38 cellular contexts compared by ENCODE assay signal in genomic region chr3:33523093-33523667, GRCh38.
"Had no signal": no experiment of that assay in that cellular context is flagged by ENCODE, and none has a peak within 500 bp of the region (broad histone marks: within the 10 kb centered on the region; RNA-seq: fewer than 3 reads in every experiment).

No MANE protein-coding gene starts in this region.

- H2AFZ ChIP-seq: hepatocyte had no signal

- H3K27me3 Mint-ChIP-seq: activated CD4-positive, alpha-beta memory T cell treated with anti-CD3 and anti-CD28 coated beads for 36 hours; activated CD4-positive, alpha-beta T cell treated with anti-CD3 and anti-CD28 coated beads for 36 hours; activated CD4-positive, alpha-beta T cell treated with anti-CD3 and anti-CD28 coated beads, Interleukin-2, amount 10 ng/mL, durations not matched to agents 24 days and 14 days; activated CD8-positive, alpha-beta memory T cell treated with anti-CD3 and anti-CD28 coated beads, Interleukin-2, amount 10 ng/mL, durations not matched to agents 7 days and 5 days; activated naive CD4-positive, alpha-beta T cell treated with anti-CD3 and anti-CD28 coated beads, Interleukin-2, amount 50 U/mL, for 24 hours; activated naive CD8-positive, alpha-beta T cell treated with anti-CD3 and anti-CD28 coated beads for 36 hours; activated naive CD8-positive, alpha-beta T cell treated with anti-CD3 and anti-CD28 coated beads, Interleukin-2, amount 50 U/mL, for 24 hours; brain; dendritic cell treated with granulocyte-macrophage colony-stimulating factor and Interleukin-4, amounts not matched to agents 40 ng/mL and 50 ng/mL, for 4 days; T-helper 17 cell had no signal

- H3K4me1 ChIP-seq: adrenal gland, breast epithelium, esophagus muscularis mucosa, foreskin keratinocyte, gastrocnemius medialis, heart right ventricle had no signal

- H3K4me2 ChIP-seq: hepatocyte had no signal

- H3K79me2 ChIP-seq: hepatocyte had no signal

- H3K4me1 Mint-ChIP-seq: activated CD4-positive, alpha-beta T cell treated with anti-CD3 and anti-CD28 coated beads for 36 hours; activated CD4-positive, alpha-beta T cell treated with anti-CD3 and anti-CD28 coated beads, Interleukin-2, amount 10 ng/mL, durations not matched to agents 24 days and 14 days; activated CD8-positive, alpha-beta memory T cell treated with anti-CD3 and anti-CD28 coated beads, Interleukin-2, amount 10 ng/mL, durations not matched to agents 7 days and 5 days; activated naive CD4-positive, alpha-beta T cell treated with anti-CD3 and anti-CD28 coated beads, Interleukin-2, amount 50 U/mL, for 24 hours; activated naive CD8-positive, alpha-beta T cell treated with anti-CD3 and anti-CD28 coated beads for 36 hours; activated naive CD8-positive, alpha-beta T cell treated with anti-CD3 and anti-CD28 coated beads, Interleukin-2, amount 50 U/mL, for 24 hours had no signal

- H3K27ac ChIP-seq: adrenal gland, breast epithelium, cardiac muscle cell, coronary artery, dorsolateral prefrontal cortex, esophagus muscularis mucosa, foreskin keratinocyte, gastrocnemius medialis, heart right ventricle, hepatocyte, WERI-Rb-1 had no signal

- H3K36me3 ChIP-seq: adrenal gland, breast epithelium had no signal

- H3K27me3 ChIP-seq: adrenal gland, breast epithelium, cardiac muscle cell, dorsolateral prefrontal cortex, esophagus muscularis mucosa, foreskin keratinocyte, gastrocnemius medialis, heart right ventricle, hepatocyte had no signal

- H3K4me3 Mint-ChIP-seq: activated CD4-positive, alpha-beta memory T cell treated with anti-CD3 and anti-CD28 coated beads for 36 hours; activated CD4-positive, alpha-beta T cell treated with anti-CD3 and anti-CD28 coated beads for 36 hours; activated CD4-positive, alpha-beta T cell treated with anti-CD3 and anti-CD28 coated beads, Interleukin-2, amount 10 ng/mL, durations not matched to agents 24 days and 14 days; activated CD8-positive, alpha-beta memory T cell treated with anti-CD3 and anti-CD28 coated beads, Interleukin-2, amount 10 ng/mL, durations not matched to agents 7 days and 5 days; activated CD8-positive, alpha-beta T cell treated with anti-CD3 and anti-CD28 coated beads, Interleukin-2, amount 10 ng/mL, durations not matched to agents 7 days and 5 days; activated naive CD4-positive, alpha-beta T cell treated with anti-CD3 and anti-CD28 coated beads for 36 hours; activated naive CD4-positive, alpha-beta T cell treated with anti-CD3 and anti-CD28 coated beads, Interleukin-2, amount 50 U/mL, for 24 hours; activated naive CD8-positive, alpha-beta T cell treated with anti-CD3 and anti-CD28 coated beads for 36 hours; activated naive CD8-positive, alpha-beta T cell treated with anti-CD3 and anti-CD28 coated beads, Interleukin-2, amount 50 U/mL, for 24 hours; activated T-helper 1 cell treated with anti-CD3 and anti-CD28 coated beads, Interleukin-12 subunit alpha, Interleukin-12 subunit beta, Interleukin-2, Interleukin-4 antibody, amounts not matched to agents 30 ng/mL and 10 ng/mL and 1 ng/mL, durations not matched to agents 14 hours and 24 hours and 36 hours; brain; dendritic cell treated with granulocyte-macrophage colony-stimulating factor and Interleukin-4, amounts not matched to agents 40 ng/mL and 50 ng/mL, for 4 days; T-helper 17 cell; T-helper 2 cell treated with Interferon-gamma antibody and Interleukin-4, amounts not matched to agents 5 μg/mL and 100 μg/mL, for 36 hours had no signal

- DNase-seq: activated CD4-positive, alpha-beta memory T cell treated with anti-CD3 and anti-CD28 coated beads for 36 hours; activated CD4-positive, alpha-beta T cell treated with anti-CD3 and anti-CD28 coated beads for 36 hours; activated CD4-positive, alpha-beta T cell treated with anti-CD3 and anti-CD28 coated beads, Interleukin-2, amount 10 ng/mL, durations not matched to agents 24 days and 14 days; activated CD4-positive, CD25-positive, alpha-beta regulatory T cell; activated CD4-positive, CD25-positive, alpha-beta regulatory T cell treated with anti-CD3 and anti-CD28 coated beads, Interleukin-2, amount 50 U/mL, for 72 hours; activated CD8-positive, alpha-beta memory T cell treated with anti-CD3 and anti-CD28 coated beads, Interleukin-2, amount 10 ng/mL, durations not matched to agents 7 days and 5 days; activated CD8-positive, alpha-beta memory T cell treated with anti-CD3 and anti-CD28 coated beads, Interleukin-2, amount 50 U/mL, for 4 hours; activated CD8-positive, alpha-beta T cell treated with anti-CD3 and anti-CD28 coated beads, Interleukin-2, amount 10 ng/mL, durations not matched to agents 7 days and 5 days; activated effector memory CD4-positive, alpha-beta T cell treated with anti-CD3 and anti-CD28 coated beads, Interleukin-2, amount 50 U/mL, for 16 hours; activated naive CD4-positive, alpha-beta T cell treated with anti-CD3 and anti-CD28 coated beads for 36 hours; activated naive CD8-positive, alpha-beta T cell treated with anti-CD3 and anti-CD28 coated beads for 36 hours; activated naive CD8-positive, alpha-beta T cell treated with anti-CD3 and anti-CD28 coated beads, Interleukin-2, amount 50 U/mL, for 24 hours; activated T-cell treated with anti-CD3 and anti-CD28 coated beads, Interleukin-2, amount 50 U/mL, for 1 hour; activated T-cell treated with anti-CD3 and anti-CD28 coated beads, Interleukin-2, amount 50 U/mL, for 48 hours; adrenal gland; amygdala; aorta; central memory CD4-positive, alpha-beta T cell; dorsolateral prefrontal cortex; effector memory CD4-positive, alpha-beta T cell; erythroblast; foreskin keratinocyte; gastrocnemius medialis; heart right ventricle; T-helper 17 cell; T1000; WERI-Rb-1 had no signal

- ATAC-seq: activated CD4-positive, alpha-beta T cell treated with anti-CD3 and anti-CD28 coated beads for 36 hours; activated CD8-positive, alpha-beta memory T cell treated with anti-CD3 and anti-CD28 coated beads, Interleukin-2, amount 10 ng/mL, durations not matched to agents 7 days and 5 days; activated CD8-positive, alpha-beta T cell treated with anti-CD3 and anti-CD28 coated beads, Interleukin-2, amount 10 ng/mL, durations not matched to agents 7 days and 5 days; activated naive CD8-positive, alpha-beta T cell treated with anti-CD3 and anti-CD28 coated beads, Interleukin-2, amount 50 U/mL, for 24 hours; foreskin keratinocyte; gastrocnemius medialis; heart right ventricle; T-helper 17 cell had no signal

- H3K9me3 ChIP-seq: adrenal gland, gastrocnemius medialis had no signal

- H3K27ac Mint-ChIP-seq: activated CD4-positive, alpha-beta memory T cell treated with anti-CD3 and anti-CD28 coated beads for 36 hours; activated CD4-positive, alpha-beta T cell treated with anti-CD3 and anti-CD28 coated beads for 36 hours; activated CD4-positive, alpha-beta T cell treated with anti-CD3 and anti-CD28 coated beads, Interleukin-2, amount 10 ng/mL, durations not matched to agents 24 days and 14 days; activated CD8-positive, alpha-beta memory T cell treated with anti-CD3 and anti-CD28 coated beads, Interleukin-2, amount 10 ng/mL, durations not matched to agents 7 days and 5 days; activated CD8-positive, alpha-beta T cell treated with anti-CD3 and anti-CD28 coated beads, Interleukin-2, amount 10 ng/mL, durations not matched to agents 7 days and 5 days; activated naive CD4-positive, alpha-beta T cell treated with anti-CD3 and anti-CD28 coated beads for 36 hours; activated naive CD4-positive, alpha-beta T cell treated with anti-CD3 and anti-CD28 coated beads, Interleukin-2, amount 50 U/mL, for 24 hours; activated naive CD8-positive, alpha-beta T cell treated with anti-CD3 and anti-CD28 coated beads for 36 hours; activated naive CD8-positive, alpha-beta T cell treated with anti-CD3 and anti-CD28 coated beads, Interleukin-2, amount 50 U/mL, for 24 hours; activated T-helper 1 cell treated with anti-CD3 and anti-CD28 coated beads, Interleukin-12 subunit alpha, Interleukin-12 subunit beta, Interleukin-2, Interleukin-4 antibody, amounts not matched to agents 30 ng/mL and 10 ng/mL and 1 ng/mL, durations not matched to agents 14 hours and 24 hours and 36 hours; activated T-helper 2 cell treated with anti-CD3 and anti-CD28 coated beads, Interferon-gamma antibody, Interleukin-2, Interleukin-4, amounts not matched to agents 10 μg/mL and 5 μg/mL and 100 μg/mL, durations not matched to agents 14 hours and 24 hours and 36 hours; brain; dendritic cell treated with granulocyte-macrophage colony-stimulating factor and Interleukin-4, amounts not matched to agents 40 ng/mL and 50 ng/mL, for 4 days; T-helper 17 cell; T-helper 2 cell treated with Interferon-gamma antibody and Interleukin-4, amounts not matched to agents 5 μg/mL and 100 μg/mL, for 36 hours had no signal

- H3K4me3 ChIP-seq: adrenal gland, breast epithelium, cardiac muscle cell, coronary artery, dorsolateral prefrontal cortex, esophagus muscularis mucosa, gastrocnemius medialis, heart right ventricle, hepatocyte had no signal
